1 cellular context compared by ENCODE assay signal in genomic region chr22:35406443-35406842, GRCh38.
TF ChIP-seq lines count a peak whose summit lies in the region.

No MANE protein-coding gene starts in this region.

TF ChIP-seq in GM23338, 12 proteins besides CTCF, POLR2A, EP300 and RAD21 (continued from another document):
- TF ChIP-seq, protein P1, sequence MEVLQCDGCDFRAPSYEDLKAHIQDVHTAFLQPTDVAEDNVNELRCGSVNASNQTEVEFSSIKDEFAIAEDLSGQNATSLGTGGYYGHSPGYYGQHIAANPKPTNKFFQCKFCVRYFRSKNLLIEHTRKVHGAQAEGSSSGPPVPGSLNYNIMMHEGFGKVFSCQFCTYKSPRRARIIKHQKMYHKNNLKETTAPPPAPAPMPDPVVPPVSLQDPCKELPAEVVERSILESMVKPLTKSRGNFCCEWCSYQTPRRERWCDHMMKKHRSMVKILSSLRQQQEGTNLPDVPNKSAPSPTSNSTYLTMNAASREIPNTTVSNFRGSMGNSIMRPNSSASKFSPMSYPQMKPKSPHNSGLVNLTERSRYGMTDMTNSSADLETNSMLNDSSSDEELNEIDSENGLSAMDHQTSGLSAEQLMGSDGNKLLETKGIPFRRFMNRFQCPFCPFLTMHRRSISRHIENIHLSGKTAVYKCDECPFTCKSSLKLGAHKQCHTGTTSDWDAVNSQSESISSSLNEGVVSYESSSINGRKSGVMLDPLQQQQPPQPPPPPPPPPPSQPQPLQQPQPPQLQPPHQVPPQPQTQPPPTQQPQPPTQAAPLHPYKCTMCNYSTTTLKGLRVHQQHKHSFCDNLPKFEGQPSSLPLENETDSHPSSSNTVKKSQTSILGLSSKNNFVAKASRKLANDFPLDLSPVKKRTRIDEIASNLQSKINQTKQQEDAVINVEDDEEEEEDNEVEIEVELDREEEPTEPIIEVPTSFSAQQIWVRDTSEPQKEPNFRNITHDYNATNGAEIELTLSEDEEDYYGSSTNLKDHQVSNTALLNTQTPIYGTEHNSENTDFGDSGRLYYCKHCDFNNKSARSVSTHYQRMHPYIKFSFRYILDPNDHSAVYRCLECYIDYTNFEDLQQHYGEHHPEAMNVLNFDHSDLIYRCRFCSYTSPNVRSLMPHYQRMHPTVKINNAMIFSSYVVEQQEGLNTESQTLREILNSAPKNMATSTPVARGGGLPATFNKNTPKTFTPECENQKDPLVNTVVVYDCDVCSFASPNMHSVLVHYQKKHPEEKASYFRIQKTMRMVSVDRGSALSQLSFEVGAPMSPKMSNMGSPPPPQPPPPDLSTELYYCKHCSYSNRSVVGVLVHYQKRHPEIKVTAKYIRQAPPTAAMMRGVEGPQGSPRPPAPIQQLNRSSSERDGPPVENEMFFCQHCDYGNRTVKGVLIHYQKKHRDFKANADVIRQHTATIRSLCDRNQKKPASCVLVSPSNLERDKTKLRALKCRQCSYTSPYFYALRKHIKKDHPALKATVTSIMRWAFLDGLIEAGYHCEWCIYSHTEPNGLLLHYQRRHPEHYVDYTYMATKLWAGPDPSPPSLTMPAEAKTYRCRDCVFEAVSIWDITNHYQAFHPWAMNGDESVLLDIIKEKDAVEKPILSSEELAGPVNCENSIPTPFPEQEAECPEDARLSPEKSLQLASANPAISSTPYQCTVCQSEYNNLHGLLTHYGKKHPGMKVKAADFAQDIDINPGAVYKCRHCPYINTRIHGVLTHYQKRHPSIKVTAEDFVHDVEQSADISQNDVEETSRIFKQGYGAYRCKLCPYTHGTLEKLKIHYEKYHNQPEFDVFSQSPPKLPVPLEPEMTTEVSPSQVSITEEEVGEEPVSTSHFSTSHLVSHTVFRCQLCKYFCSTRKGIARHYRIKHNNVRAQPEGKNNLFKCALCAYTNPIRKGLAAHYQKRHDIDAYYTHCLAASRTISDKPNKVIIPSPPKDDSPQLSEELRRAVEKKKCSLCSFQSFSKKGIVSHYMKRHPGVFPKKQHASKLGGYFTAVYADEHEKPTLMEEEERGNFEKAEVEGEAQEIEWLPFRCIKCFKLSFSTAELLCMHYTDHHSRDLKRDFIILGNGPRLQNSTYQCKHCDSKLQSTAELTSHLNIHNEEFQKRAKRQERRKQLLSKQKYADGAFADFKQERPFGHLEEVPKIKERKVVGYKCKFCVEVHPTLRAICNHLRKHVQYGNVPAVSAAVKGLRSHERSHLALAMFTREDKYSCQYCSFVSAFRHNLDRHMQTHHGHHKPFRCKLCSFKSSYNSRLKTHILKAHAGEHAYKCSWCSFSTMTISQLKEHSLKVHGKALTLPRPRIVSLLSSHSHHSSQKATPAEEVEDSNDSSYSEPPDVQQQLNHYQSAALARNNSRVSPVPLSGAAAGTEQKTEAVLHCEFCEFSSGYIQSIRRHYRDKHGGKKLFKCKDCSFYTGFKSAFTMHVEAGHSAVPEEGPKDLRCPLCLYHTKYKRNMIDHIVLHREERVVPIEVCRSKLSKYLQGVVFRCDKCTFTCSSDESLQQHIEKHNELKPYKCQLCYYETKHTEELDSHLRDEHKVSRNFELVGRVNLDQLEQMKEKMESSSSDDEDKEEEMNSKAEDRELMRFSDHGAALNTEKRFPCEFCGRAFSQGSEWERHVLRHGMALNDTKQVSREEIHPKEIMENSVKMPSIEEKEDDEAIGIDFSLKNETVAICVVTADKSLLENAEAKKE (CRISPR knock-in tag; IDR thresholded peaks at IDR 0.05) = no peak
- no peak for TF ChIP-seq NANOG (IDR thresholded peaks at IDR 0.05; ENCODE audit: borderline replicate concordance)
